Comparison of ENCODE assay signal across 1 cellular context in genomic region chr12:2691001-2691339, GRCh38.
TF ChIP-seq lines count a peak whose summit lies in the region.

No MANE protein-coding gene starts in this region.

TF ChIP-seq in liver, 16 proteins besides CTCF, POLR2A, EP300 and RAD21 (continued from another document):
- TF ChIP-seq TAF1 (conservative IDR thresholded peaks at IDR 0.05) (no peak), HNF4G (IDR thresholded peaks at IDR 0.05) (no peak), SP1 (IDR thresholded peaks at IDR 0.05) (no peak)
TF ChIP-seq in liver: peak in this region for 0.
